Comparison of ENCODE assay signal across 22 cellular contexts in the genomic region with DNA sequence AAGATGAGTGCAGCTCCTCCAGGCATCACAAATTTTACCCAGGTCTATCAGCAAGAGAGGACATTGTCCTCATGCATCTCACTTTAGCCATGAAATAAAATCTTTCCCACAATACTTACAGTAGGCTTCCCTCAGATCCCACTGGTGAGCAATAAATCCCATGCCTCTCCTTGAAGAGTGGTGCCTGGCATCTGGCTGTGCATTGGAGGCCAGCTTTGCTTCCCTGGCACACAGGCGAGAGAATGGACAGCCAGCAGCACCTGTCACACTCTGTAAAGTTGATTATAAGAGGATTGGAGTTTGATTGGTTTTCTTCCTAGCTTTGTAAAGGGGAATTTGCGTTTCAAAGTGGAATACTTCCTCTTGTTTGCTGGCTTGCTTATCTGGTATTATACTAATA.
"Had no signal": no experiment of that assay in that cellular context is flagged by ENCODE, and none has a peak within 500 bp of the region (broad histone marks: within the 10 kb centered on the region; RNA-seq: fewer than 3 reads in every experiment).

No MANE protein-coding gene starts in this region.

- H3K4me3 ChIP-seq: coronary artery, esophagus muscularis mucosa, gastroesophageal sphincter, heart left ventricle, hepatocyte, lung, neural progenitor cell, right lobe of liver, stomach, thyroid gland had no signal

- H3K36me3 ChIP-seq: esophagus muscularis mucosa, gastroesophageal sphincter, heart left ventricle, neural progenitor cell, right lobe of liver, stomach, thyroid gland had no signal

- H3K9ac ChIP-seq: neural progenitor cell, parathyroid adenoma had no signal

- DNase-seq: dermis blood vessel endothelial cell; effector memory CD4-positive, alpha-beta T cell; heart left ventricle; kidney; naive B cell; right lobe of liver; stimulated activated CD4-positive, alpha-beta T cell treated with anti-CD3 and anti-CD28 coated beads, Interleukin-2, amount 100 ng/mL, for 24 hours; stimulated activated CD4-positive, alpha-beta T cell treated with anti-CD3 and anti-CD28 coated beads, Interleukin-4, amount 100 ng/mL, for 24 hours; stimulated activated naive CD4-positive, alpha-beta T cell treated with Interleukin-2 at 50 U/mL for 16 hours; stomach; thyroid gland had no signal

- H3K4me2 ChIP-seq: hepatocyte, neural progenitor cell had no signal

- H3K9me3 ChIP-seq: esophagus muscularis mucosa, gastroesophageal sphincter, right lobe of liver, stomach, thyroid gland had no signal

- H3K27me3 ChIP-seq: esophagus muscularis mucosa, foreskin keratinocyte, gastroesophageal sphincter, hepatocyte, neural progenitor cell, right lobe of liver, stomach, thyroid gland had no signal

- H3K4me1 ChIP-seq: esophagus muscularis mucosa, foreskin keratinocyte, gastroesophageal sphincter, heart left ventricle, parathyroid adenoma, right lobe of liver, stomach, thyroid gland had no signal

- ATAC-seq: foreskin keratinocyte; gastroesophageal sphincter; heart left ventricle; left lobe of liver; natural killer cell treated with Interleukin-12 subunit alpha and Interleukin-12 subunit beta and Interleukin-15 and Interleukin-18, amount 100 ng/mL, for 72 hours; right lobe of liver; stimulated activated effector memory CD8-positive, alpha-beta T cell treated with anti-CD3 and anti-CD28 coated beads, Interleukin-12 subunit alpha, Interleukin-12 subunit beta, amount 100 ng/mL, for 72 hours had no signal
